11 cellular contexts compared by ENCODE assay signal in the genomic region with DNA sequence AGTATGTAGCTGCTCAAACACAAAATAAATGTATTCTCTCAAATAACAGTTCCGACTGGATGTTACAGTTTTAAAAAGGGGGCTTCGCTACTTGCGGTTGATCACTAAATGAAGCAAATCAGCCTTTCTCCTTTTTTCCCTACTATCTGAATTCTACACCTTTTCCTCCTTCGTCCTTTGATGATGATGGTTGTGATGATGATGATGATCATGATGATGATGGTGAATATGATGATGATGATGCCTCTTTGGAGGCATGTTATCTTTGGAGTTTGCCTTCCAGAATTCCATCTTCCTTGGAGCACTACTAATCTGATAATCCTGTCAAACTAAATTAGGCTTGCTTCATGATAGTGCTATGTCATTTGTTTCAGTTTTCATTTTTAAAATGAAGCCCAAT.
"Had no signal": no experiment of that assay in that cellular context is flagged by ENCODE, and none has a peak within 500 bp of the region (broad histone marks: within the 10 kb centered on the region; RNA-seq: fewer than 3 reads in every experiment).

No MANE protein-coding gene starts in this region.

- ATAC-seq: GM23338, HCT116 had no signal

- H3K4me1 Mint-ChIP-seq: GM23338 had no signal

- DNase-seq: GM23248, GOT3, H7, H9, HCEC 1CT, HFFc6 had no signal

- FAIRE-seq: H1, H54 had no signal

- H3K36me3 ChIP-seq: HAP-1 had no signal

- H3K4me2 ChIP-seq: GM23338 had no signal

- H3K4me3 ChIP-seq: GM23248, GM23338, HAP-1 had no signal

- H3K9ac ChIP-seq: GM23248 had no signal

- H3K27ac Mint-ChIP-seq: GM23338, H9, HFFc6 had no signal

- H2AFZ ChIP-seq: GM23248, GM23338 had no signal

- H3K4me3 Mint-ChIP-seq: GM23338, H9, HFFc6 had no signal

- H3K9me3 ChIP-seq: HAP-1 had no signal

- H3K4me1 ChIP-seq: HAP-1 had no signal

- H3K27ac ChIP-seq: GM23248 had no signal
